ENCODE assay signal across 8 cellular contexts in genomic region chr19:2059422-2060201, GRCh38. TPM values are rescaled to one million over a fixed set of nuclear protein-coding genes. Genes with fewer than 3 reads are reported as not detected.
DNase-seq lines count a peak whose midpoint lies in the region; TF ChIP-seq lines count a peak whose summit lies in the region.

No MANE protein-coding gene starts in this region.

- H3K27me3 Mint-ChIP-seq in CD14-positive monocyte (ENCODE audit: low read depth in 3 of 3): peaks cover 0 to 4% (median 0%) of the 10 kb centered on the region in 3 donors
- H3K27me3 Mint-ChIP-seq in activated CD4-positive, alpha-beta memory T cell treated with anti-CD3 and anti-CD28 coated beads, Interleukin-2, amount 10 ng/mL, durations not matched to agents 7 days and 5 days: no peaks in the 10 kb centered on the region

- H3K18ac ChIP-seq in trophoblast cell (ENCODE audit: low read length): peak overlapping the region; percentile 36

- H2AFZ ChIP-seq in trophoblast cell (ENCODE audit: insufficient read depth, low read length, poor library complexity): peak overlapping the region; percentile 26

- H3K9me3 Mint-ChIP-seq in CD14-positive monocyte: no peaks in the 10 kb centered on the region
- no peaks in the 10 kb centered on the region for H3K9me3 Mint-ChIP-seq in activated CD4-positive, alpha-beta memory T cell treated with anti-CD3 and anti-CD28 coated beads, Interleukin-2, amount 10 ng/mL, durations not matched to agents 7 days and 5 days

- H3K14ac ChIP-seq in trophoblast cell (ENCODE audit: low read length): peak overlapping the region; percentile 59

- peaks cover 35% of the 10 kb centered on the region for H3K79me1 ChIP-seq in trophoblast cell (ENCODE audit: low read length)

- peaks cover 29 to 32% of the 10 kb centered on the region in 2 experiments for H3K4me1 ChIP-seq in trophoblast cell (ENCODE audit: control insufficient read depth in 1 of 2, insufficient read depth in 2 of 2, low read length in 2 of 2)

- CTCF ChIA-PET in activated CD4-positive, alpha-beta memory T cell treated with anti-CD3 and anti-CD28 coated beads, Interleukin-2, amount 10 ng/mL, durations not matched to agents 7 days and 5 days (lab: Charles Lee): no interaction called here

- H2BK5ac ChIP-seq in trophoblast cell (ENCODE audit: low read depth, low read length, poor library complexity): peak overlapping the region; percentile 15

- POLR2A ChIA-PET in activated CD4-positive, alpha-beta memory T cell treated with anti-CD3 and anti-CD28 coated beads, Interleukin-2, amount 10 ng/mL, durations not matched to agents 7 days and 5 days (lab: Charles Lee): interaction anchor here (0.9 to 4.2 kb wide), 5 partner anchors 8 to 25 kb away, joined by 3 to 35 read pairs (median 5); partner anchors contain the start of gene MKNK2

- peak overlapping the region; percentile 19 for H4K12ac ChIP-seq in trophoblast cell (ENCODE audit: low read depth, low read length)

- no peak overlapping the region for H3K4me2 ChIP-seq in trophoblast cell (ENCODE audit: low read length)

- H3K27ac ChIP-seq in KOPT-K1 (ENCODE audit: low read depth, low read length, poor library complexity, severe bottlenecking) (peak overlapping the region; percentile 95), trophoblast cell (ENCODE audit: low read depth, low read length) (peak overlapping the region; percentile 92)

- H3K9me3 ChIP-seq in KOPT-K1 (ENCODE audit: insufficient read depth, low read length, poor library complexity, severe bottlenecking) (no peaks in the 10 kb centered on the region), trophoblast cell (ENCODE audit: insufficient read depth, low read depth, low read length) (no peaks in the 10 kb centered on the region)

- H3K4ac ChIP-seq in trophoblast cell (ENCODE audit: low read depth, low read length): peak overlapping the region; percentile 50

- H3K79me2 ChIP-seq in trophoblast cell (ENCODE audit: control insufficient read depth, insufficient read depth, low read length, poor library complexity): peaks cover 8% of the 10 kb centered on the region

- H4K8ac ChIP-seq in trophoblast cell (ENCODE audit: low read depth, low read length): peak overlapping the region; percentile 79

- no peaks in the 10 kb centered on the region for H3K36me3 Mint-ChIP-seq in CD14-positive monocyte
- H3K36me3 Mint-ChIP-seq in activated CD4-positive, alpha-beta memory T cell treated with anti-CD3 and anti-CD28 coated beads, Interleukin-2, amount 10 ng/mL, durations not matched to agents 7 days and 5 days (ENCODE audit: low read depth): peaks cover 2% of the 10 kb centered on the region

- TF ChIP-seq CTCF in CD14-positive monocyte (IDR thresholded peaks at IDR 0.05): no peak

- peaks cover 37% of the 10 kb centered on the region for H3K4me1 Mint-ChIP-seq in CD14-positive monocyte
- H3K4me1 Mint-ChIP-seq in activated CD4-positive, alpha-beta memory T cell treated with anti-CD3 and anti-CD28 coated beads, Interleukin-2, amount 10 ng/mL, durations not matched to agents 7 days and 5 days: peaks cover 52% of the 10 kb centered on the region

- DNase-seq in CD14-positive monocyte (ENCODE audit: low spot score) (no peak), glomerular visceral epithelial cell (ENCODE audit: extremely low spot score) (peak; percentile 80), trophoblast cell (peak; percentile 76 to 81), T1000 (lab: John Stamatoyannopoulos, UW) (no peak)
- DNase-seq in activated CD4-positive, alpha-beta memory T cell treated with anti-CD3 and anti-CD28 coated beads, Interleukin-2, amount 10 ng/mL, durations not matched to agents 7 days and 5 days: no peak
- no peak for DNase-seq in central memory CD4-positive, alpha-beta T cell
- no peak for DNase-seq in stimulated activated CD4-positive, alpha-beta T cell treated with anti-CD3 and anti-CD28 coated beads, Interleukin-15, amount 100 ng/mL, for 24 hours

- WGBS in trophoblast cell (ENCODE audit: extremely low coverage, insufficient coverage, insufficient read length): no CpG with 5 or more reads among the region's 24 CpGs

- intact Hi-C loops in CD14-positive monocyte (cut with micrococcal nuclease): loop anchor here in 1 of 2 donors (5.0 kb wide), 1 partner anchor 38 kb away; the partner anchor contains the start of genes IZUMO4 and MOB3A

- no peaks in the 10 kb centered on the region for H3K27me3 ChIP-seq in trophoblast cell (ENCODE audit: insufficient read depth, low read length)

- no peaks in the 10 kb centered on the region for H3K36me3 ChIP-seq in KOPT-K1 (ENCODE audit: insufficient read depth, low read length)
- no peaks in the 10 kb centered on the region for H3K36me3 ChIP-seq in trophoblast cell (ENCODE audit: control insufficient read depth in 1 of 2, insufficient read depth in 2 of 2, low read length in 2 of 2)

- no peak overlapping the region for H3K4me3 ChIP-seq in trophoblast cell (ENCODE audit: low read depth, low read length)

- H3K27ac Mint-ChIP-seq in CD14-positive monocyte: peak overlapping the region; percentile 77 to 97 (median 96)
- H3K27ac Mint-ChIP-seq in activated CD4-positive, alpha-beta memory T cell treated with anti-CD3 and anti-CD28 coated beads, Interleukin-2, amount 10 ng/mL, durations not matched to agents 7 days and 5 days: peak overlapping the region; percentile 96

- H3K9ac ChIP-seq in trophoblast cell (ENCODE audit: low read length): no peak overlapping the region

- peak overlapping the region; percentile 59 for H2AK5ac ChIP-seq in trophoblast cell (ENCODE audit: low read length)

- H4K91ac ChIP-seq in trophoblast cell (ENCODE audit: low read depth, low read length): peak overlapping the region; percentile 96

- peak overlapping the region; percentile 77 to 89 for H3K4me3 Mint-ChIP-seq in CD14-positive monocyte
- peak overlapping the region; percentile 87 for H3K4me3 Mint-ChIP-seq in activated CD4-positive, alpha-beta memory T cell treated with anti-CD3 and anti-CD28 coated beads, Interleukin-2, amount 10 ng/mL, durations not matched to agents 7 days and 5 days

- no peak overlapping the region for H3K23ac ChIP-seq in trophoblast cell (ENCODE audit: low read length)

- H2BK120ac ChIP-seq in trophoblast cell (ENCODE audit: insufficient read depth, low read length, poor library complexity): peak overlapping the region; percentile 65

- H2BK12ac ChIP-seq in trophoblast cell (ENCODE audit: low read length): peak overlapping the region; percentile 44

RNA-seq across cellular contexts. Expression of gene MKNK2, which starts 8.6 kb away (rescaled TPM):
- 10 to 100 TPM; 16.9 to 21.8 TPM for polyA plus RNA-seq in CD14-positive monocyte
- 100 to 1,000 TPM; 239 to 253 TPM for total RNA-seq in activated CD4-positive, alpha-beta memory T cell treated with anti-CD3 and anti-CD28 coated beads, Interleukin-2, amount 10 ng/mL, durations not matched to agents 7 days and 5 days
- polyA plus RNA-seq in trophoblast cell (2013): 339 and 368 TPM in 2 replicates

RNA-seq across cellular contexts. Expression of gene MOB3A, which starts 36.5 kb away (rescaled TPM):
- 10 to 100 TPM; 60.5 to 96.3 TPM for polyA plus RNA-seq in CD14-positive monocyte
- 100 to 1,000 TPM; 242 to 251 TPM for total RNA-seq in activated CD4-positive, alpha-beta memory T cell treated with anti-CD3 and anti-CD28 coated beads, Interleukin-2, amount 10 ng/mL, durations not matched to agents 7 days and 5 days
- polyA plus RNA-seq in trophoblast cell (2013): 34.5 and 34.8 TPM in 2 replicates

RNA-seq across cellular contexts. Expression of gene IZUMO4, which starts 37.1 kb away (rescaled TPM):
- polyA plus RNA-seq in CD14-positive monocyte: under 1 TPM; 0.41 to 0.80 TPM
- 10 to 100 TPM; 10.3 to 10.5 TPM for total RNA-seq in activated CD4-positive, alpha-beta memory T cell treated with anti-CD3 and anti-CD28 coated beads, Interleukin-2, amount 10 ng/mL, durations not matched to agents 7 days and 5 days
- 1.2 and 1.5 TPM in 2 replicates for polyA plus RNA-seq in trophoblast cell (2013)

RNA-seq across cellular contexts. Expression of gene BTBD2, which starts 44.1 kb away (rescaled TPM):
- 1 to 10 TPM; 2.8 to 3.3 TPM for polyA plus RNA-seq in CD14-positive monocyte
- 10 to 100 TPM; 55.4 to 57.1 TPM for total RNA-seq in activated CD4-positive, alpha-beta memory T cell treated with anti-CD3 and anti-CD28 coated beads, Interleukin-2, amount 10 ng/mL, durations not matched to agents 7 days and 5 days
- polyA plus RNA-seq in trophoblast cell (2013): 43.8 and 44.5 TPM in 2 replicates

Comparison
In these comparisons a context has a peak if more than half of its experiments do, and no peak if none do; other contexts are left out.
1. DNase-seq: peak in glomerular visceral epithelial cell (single experiment) and trophoblast cell (2 of 2); none in CD14-positive monocyte (single experiment), activated CD4-positive, alpha-beta memory T cell treated with anti-CD3 and anti-CD28 coated beads, Interleukin-2, amount 10 ng/mL, durations not matched to agents 7 days and 5 days (single experiment), central memory CD4-positive, alpha-beta T cell (single experiment), T1000 (single experiment) and stimulated activated CD4-positive, alpha-beta T cell treated with anti-CD3 and anti-CD28 coated beads, Interleukin-15, amount 100 ng/mL, for 24 hours (single experiment).